Comparison of ENCODE assay signal across 26 cellular contexts in genomic region chr12:91040356-91040755, GRCh38. TPM values are rescaled to one million over a fixed set of nuclear protein-coding genes. Genes with fewer than 3 reads are reported as not detected.
A peak's percentile ranks its signal among the peaks of the same experiment; 100 is the strongest.
DNase-seq lines count a peak whose midpoint lies in the region.
"Had no signal": no experiment of that assay in that cellular context is flagged by ENCODE, and none has a peak within 500 bp of the region (broad histone marks: within the 10 kb centered on the region; RNA-seq: fewer than 3 reads in every experiment).

No MANE protein-coding gene starts in this region.

- in situ Hi-C loops in KBM-7 (cut with MboI; ENCODE audit: low pct_unique_long_range_greater_than_20kb, low sequenced_read_pairs), result no loop called here

- DNase-seq in EL, result peak; percentile 36
- DNase-seq in M059J (ENCODE audit: low read depth), result peak; percentile 62
- peak; percentile 20 for DNase-seq in dedifferentiated amniotic fluid mesenchymal stem cell (ENCODE audit: extremely low spot score)
- peak; percentile 39 for DNase-seq in myocyte (ENCODE audit: low read depth)
- no peak for DNase-seq in KBM-7
- no peak for DNase-seq in NOMO-1 treated with dmso at 0.1 percent for 144 hours (lab: John Stamatoyannopoulos, UW; ENCODE audit: unreplicated experiment)
- DNase-seq in hypothalamus (lab: John Stamatoyannopoulos, UW), result no peak
- DNase-seq: activated CD8-positive, alpha-beta memory T cell treated with anti-CD3 and anti-CD28 coated beads, Interleukin-2, amount 50 U/mL, for 4 hours; AML-193; CD8-positive, alpha-beta T cell; colonic mucosa; DMS153; endodermal cell; NCI-H1105; NCI-H2029; NCI-H446; small intestine; stimulated activated CD4-positive, alpha-beta T cell treated with anti-CD3 and anti-CD28 coated beads, Interleukin-4, amount 100 ng/mL, for 1 hour; stimulated activated naive CD8-positive, alpha-beta T cell treated with anti-CD3 and anti-CD28 coated beads, Interleukin-15, Interleukin-2, amounts not matched to agents 100 U/mL and 50 U/mL, for 24 hours; T-helper 9 cell had no signal

RNA-seq across cellular contexts. Expression of gene KERA, which starts 17.5 kb away (rescaled TPM):
- total RNA-seq in M059J (2014; rRNA removed; shearing (Covaris generic)), result not detected in 2 replicates
- total RNA-seq in myocyte, result not detected in 2 replicates
- polyA plus RNA-seq in myocyte (2012), result not detected
- total RNA-seq: activated T-helper 2 cell treated with anti-CD3 and anti-CD28 coated beads, Interferon-gamma antibody, Interleukin-2, Interleukin-4, amounts not matched to agents 10 μg/mL and 5 μg/mL and 100 μg/mL, durations not matched to agents 14 hours and 24 hours and 36 hours; CD8-positive, alpha-beta T cell; colonic mucosa; endodermal cell; GM12878; lower leg skin; mononuclear cell; neural crest cell; prostate gland had no signal
- polyA plus RNA-seq: GM12878 had no signal

RNA-seq across cellular contexts. Expression of gene EPYC, which starts 35.6 kb away (rescaled TPM):
- total RNA-seq in M059J (2014; rRNA removed; shearing (Covaris generic)), result 0.17 TPM in 1 of 2 replicates, not detected in the other
- not detected in 2 replicates for total RNA-seq in myocyte
- polyA plus RNA-seq in myocyte (2012), result 21.1 TPM
- total RNA-seq: activated T-helper 2 cell treated with anti-CD3 and anti-CD28 coated beads, Interferon-gamma antibody, Interleukin-2, Interleukin-4, amounts not matched to agents 10 μg/mL and 5 μg/mL and 100 μg/mL, durations not matched to agents 14 hours and 24 hours and 36 hours; CD8-positive, alpha-beta T cell; colonic mucosa; endodermal cell; GM12878; lower leg skin; mononuclear cell; neural crest cell; prostate gland had no signal
- polyA plus RNA-seq: GM12878, small intestine had no signal

Comparison
In these comparisons a context has a peak if more than half of its experiments do, and no peak if none do; other contexts are left out.
1. DNase-seq: peak in EL (single experiment), M059J (single experiment), dedifferentiated amniotic fluid mesenchymal stem cell (single experiment) and myocyte (single experiment); none in KBM-7 (single experiment), NOMO-1 treated with dmso at 0.1 percent for 144 hours (single experiment) and hypothalamus (0 of 51).